ENCODE assay signal across 8 cellular contexts in genomic region chr11:88484873-88485621, GRCh38.
A peak's percentile ranks its signal among the peaks of the same experiment; 100 is the strongest.
DNase-seq lines count a peak whose midpoint lies in the region; ATAC-seq and TF ChIP-seq lines count a peak whose summit lies in the region.

No MANE protein-coding gene starts in this region.

- H3K4me3 ChIP-seq in mammary epithelial cell (replicated peaks in 1 of 3; ENCODE audit: insufficient read depth in 1 of 3, low read depth in 2 of 3, low read length in 3 of 3) (no peak overlapping the region), mesenchymal stem cell (ENCODE audit: insufficient read depth in 1 of 2, low read depth in 1 of 2, low read length in 2 of 2) (no peak overlapping the region)

- H3K18ac ChIP-seq in mesenchymal stem cell (ENCODE audit: low read depth in 1 of 2, low read length in 2 of 2), result no peak overlapping the region

- H3K36me3 ChIP-seq in mammary epithelial cell (ENCODE audit: insufficient read depth, low read length) (no peaks in the 10 kb centered on the region), mesenchymal stem cell (ENCODE audit: control insufficient read depth in 1 of 2, insufficient read depth in 2 of 2, low read depth in 1 of 2, low read length in 2 of 2) (no peaks in the 10 kb centered on the region)

- no TSS peak for BruUV-seq in mammary epithelial cell (replicated peaks; lab: Mats Ljungman, UMichigan)

- H3K9me3 ChIP-seq in mammary epithelial cell (replicated peaks; ENCODE audit: insufficient read depth, low read length) (no peaks in the 10 kb centered on the region), mesenchymal stem cell (ENCODE audit: control insufficient read depth, low read length) (no peaks in the 10 kb centered on the region)

- H3K27me3 ChIP-seq in mammary epithelial cell (ENCODE audit: insufficient read depth, low read length) (no peaks in the 10 kb centered on the region), mesenchymal stem cell (ENCODE audit: control insufficient read depth in 1 of 2, insufficient read depth in 1 of 2, low read length in 2 of 2) (no peaks in the 10 kb centered on the region)

- no peaks in the 10 kb centered on the region for H3K79me1 ChIP-seq in mesenchymal stem cell (replicated peaks; ENCODE audit: low read length, poor library complexity, severe bottlenecking)

- H2BK5ac ChIP-seq in mesenchymal stem cell (ENCODE audit: low read depth, low read length, poor library complexity, severe bottlenecking), result no peak overlapping the region

- H4K8ac ChIP-seq in mesenchymal stem cell (ENCODE audit: low read length), result no peak overlapping the region

- no peak overlapping the region for H2BK15ac ChIP-seq in mesenchymal stem cell (ENCODE audit: low read depth, poor library complexity, severe bottlenecking)

- H3K27ac ChIP-seq in mammary epithelial cell (ENCODE audit: insufficient read depth, low read depth, low read length) (no peak overlapping the region), mesenchymal stem cell (ENCODE audit: low read length, poor library complexity, severe bottlenecking) (no peak overlapping the region)

- H2AFZ ChIP-seq in mammary epithelial cell (ENCODE audit: low read depth, low read length) (peak overlapping the region; percentile 66), mesenchymal stem cell (ENCODE audit: low read depth, low read length) (no peak overlapping the region)

- H3K4me1 ChIP-seq in mammary epithelial cell (ENCODE audit: insufficient read depth, low read length) (peaks cover 29% of the 10 kb centered on the region), mesenchymal stem cell (ENCODE audit: control insufficient read depth, insufficient read depth, low read depth, low read length) (no peaks in the 10 kb centered on the region)

- dilution Hi-C loops in mammary epithelial cell (cut with HindIII; ENCODE audit: low sequenced_read_pairs), result no loop called here

- H2BK120ac ChIP-seq in mesenchymal stem cell (ENCODE audit: low read depth, low read length), result no peak overlapping the region

- H3K79me2 ChIP-seq in mammary epithelial cell (ENCODE audit: insufficient read depth, low read length), result no peaks in the 10 kb centered on the region

- no peak overlapping the region for H3K4ac ChIP-seq in mesenchymal stem cell (ENCODE audit: low read depth in 1 of 2, low read length in 2 of 2)

- ATAC-seq in GM21423 (IDR thresholded peaks at IDR 0.05; ENCODE audit: unreplicated experiment), result peak; percentile 73
- peak; percentile 91 for ATAC-seq in HG03521 (IDR thresholded peaks at IDR 0.05; ENCODE audit: unreplicated experiment)

- peak overlapping the region in 1 of 2 experiments; percentile 16 for H2BK12ac ChIP-seq in mesenchymal stem cell (ENCODE audit: low read length in 2 of 2)

- no peak overlapping the region for H3K23ac ChIP-seq in mesenchymal stem cell (ENCODE audit: low read length in 2 of 2)

- DNase-seq in NCI-H1417 (lab: John Stamatoyannopoulos, UW) (peak in 2 of 3 experiments; percentile 7 to 33), NCI-H1417 treated with DMSO at 0.1 percent for 48 hours (lab: John Stamatoyannopoulos, UW) (no peak), SK-MEL-5 (ENCODE audit: low read depth, low spot score) (peak; percentile 77), mammary epithelial cell (peak; percentile 85), mesenchymal stem cell (peak; percentile 36), NCI-H2171 treated with DMSO at 0.1 percent for 48 hours (lab: John Stamatoyannopoulos, UW) (no peak)

- H3K14ac ChIP-seq in mesenchymal stem cell (ENCODE audit: low read length in 2 of 2), result no peak overlapping the region

- no peak overlapping the region for H3K4me2 ChIP-seq in mammary epithelial cell (ENCODE audit: insufficient read depth, low read depth, low read length)
- no peak overlapping the region for H3K4me2 ChIP-seq in mesenchymal stem cell (ENCODE audit: low read length, poor library complexity, severe bottlenecking)

- H3K9ac ChIP-seq in mammary epithelial cell (ENCODE audit: insufficient read depth, low read length), result no peak overlapping the region
- no peak overlapping the region for H3K9ac ChIP-seq in mesenchymal stem cell (ENCODE audit: low read length)

- CTCF ChIA-PET in mammary epithelial cell (lab: Charles Lee; ENCODE audit: low non-redundant PET), result interaction anchor here (0.6 to 1.0 kb wide), 3 partner anchors 59 to 1394 kb away, joined by 5 read pairs; no protein-coding TSS in a partner anchor

- in situ Hi-C loops in SK-MEL-5 (cut with HindIII; ENCODE audit: low pct_unique_long_range_greater_than_20kb, low sequenced_read_pairs) (no loop called here), mammary epithelial cell (cut with MboI; ENCODE audit: low sequenced_read_pairs in 2 of 2) (no loop called here)

- intact Hi-C loops in mammary epithelial cell (cut with micrococcal nuclease), result loop anchor here (5.0 kb wide), 2 partner anchors 57 to 148 kb away; partner anchors contain the start of gene CTSC

- no peak overlapping the region for H4K91ac ChIP-seq in mesenchymal stem cell (ENCODE audit: low read length)

- 95% methylated on average over 6 of the region's 6 CpGs for WGBS in mammary epithelial cell (ENCODE audit: low coverage, missing lambda C conversion rate)
- WGBS in mesenchymal stem cell, result 74% methylated on average over 6 of the region's 6 CpGs

- TF ChIP-seq CTCF in mammary epithelial cell (conservative IDR thresholded peaks at IDR 0.05 in 1 of 2, IDR thresholded peaks at IDR 0.05 in 1 of 2; ENCODE audit: extremely low read depth in 1 of 2, insufficient read depth in 1 of 2, low read depth in 1 of 2, low read length in 2 of 2), result peak; percentile 68 to 82

- no peak overlapping the region for H2AK5ac ChIP-seq in mesenchymal stem cell (ENCODE audit: low read length, severe bottlenecking)

- H4K20me1 ChIP-seq in mammary epithelial cell (ENCODE audit: insufficient read depth, low read length), result no peaks in the 10 kb centered on the region

Comparison
In these comparisons a context has a peak if more than half of its experiments do, and no peak if none do; other contexts are left out.
1. DNase-seq: peak in NCI-H1417 (2 of 3), SK-MEL-5 (single experiment), mammary epithelial cell (single experiment) and mesenchymal stem cell (single experiment); none in NCI-H1417 treated with DMSO at 0.1 percent for 48 hours (single experiment) and NCI-H2171 treated with DMSO at 0.1 percent for 48 hours (single experiment).